In the genomic region with DNA sequence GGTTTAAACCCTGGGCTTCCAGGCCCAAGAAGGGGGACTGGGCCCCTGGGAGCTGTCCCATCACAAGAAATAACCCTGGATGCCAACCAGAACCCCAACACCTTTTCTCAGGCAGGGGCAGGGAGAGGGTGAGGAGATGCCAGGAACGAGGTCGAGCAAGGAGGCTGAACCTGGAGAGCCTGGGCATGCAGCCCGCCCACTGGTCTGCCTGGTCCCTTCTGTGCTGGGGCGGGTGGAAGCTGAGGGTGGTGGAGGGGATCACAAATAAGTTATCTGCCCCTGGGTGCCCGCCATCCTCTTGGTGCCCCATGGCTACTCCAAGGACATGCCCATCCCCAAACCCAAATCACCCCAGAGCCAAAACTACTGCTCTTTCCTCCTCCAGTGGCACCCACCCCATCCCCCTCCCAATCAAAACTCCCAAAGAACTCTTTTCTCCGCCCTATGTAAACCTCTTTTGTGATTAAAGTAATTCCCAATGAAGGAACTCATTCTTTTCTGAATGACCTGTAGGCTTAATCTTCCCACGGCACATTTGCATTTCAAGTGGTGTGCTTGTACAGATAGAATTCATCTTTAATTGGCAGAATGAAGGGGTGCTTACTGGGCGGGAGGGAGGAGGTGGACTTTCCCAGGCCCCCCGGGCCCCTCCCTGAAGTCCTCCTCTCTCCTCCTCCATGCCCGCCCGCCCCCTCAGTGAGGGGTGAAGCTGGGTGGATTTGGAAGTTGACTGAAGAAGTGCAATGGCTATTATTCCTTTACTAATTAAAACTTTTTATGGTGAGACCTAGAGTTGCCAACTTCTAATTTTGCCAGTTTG, we compare ENCODE assay signal across 19 cellular contexts. TPM values are rescaled to one million over a fixed set of nuclear protein-coding genes. Genes with fewer than 3 reads are reported as not detected.
"Had no signal": no experiment of that assay in that cellular context is flagged by ENCODE, and none has a peak within 500 bp of the region (broad histone marks: within the 10 kb centered on the region; RNA-seq: fewer than 3 reads in every experiment).

No MANE protein-coding gene starts in this region.

- DNase-seq: activated CD4-positive, alpha-beta memory T cell treated with anti-CD3 and anti-CD28 coated beads, Interleukin-2, amount 10 ng/mL, durations not matched to agents 7 days and 5 days; activated CD4-positive, alpha-beta T cell treated with anti-CD3 and anti-CD28 coated beads for 36 hours; activated gamma-delta T cell; activated naive CD8-positive, alpha-beta T cell treated with anti-CD3 and anti-CD28 coated beads for 36 hours; activated T-cell treated with anti-CD3 and anti-CD28 coated beads, Interleukin-2, amount 50 U/mL, for 48 hours; gastrocnemius medialis; immature natural killer cell; left colon; natural killer cell; occipital lobe; right lobe of liver; spleen; stimulated activated CD4-positive, alpha-beta T cell treated with anti-CD3 and anti-CD28 coated beads, Interleukin-2, amount 100 ng/mL, for 24 hours; stimulated activated naive CD4-positive, alpha-beta T cell treated with Interleukin-2 at 50 U/mL for 16 hours; T-helper 1 cell; testis had no signal

- H3K27me3 Mint-ChIP-seq: activated naive CD8-positive, alpha-beta T cell treated with anti-CD3 and anti-CD28 coated beads for 36 hours had no signal

- H3K27ac Mint-ChIP-seq: activated CD4-positive, alpha-beta memory T cell treated with anti-CD3 and anti-CD28 coated beads, Interleukin-2, amount 10 ng/mL, durations not matched to agents 7 days and 5 days; activated CD4-positive, alpha-beta T cell treated with anti-CD3 and anti-CD28 coated beads for 36 hours; activated naive CD8-positive, alpha-beta T cell treated with anti-CD3 and anti-CD28 coated beads for 36 hours; immature natural killer cell; natural killer cell had no signal

- H3K9me3 Mint-ChIP-seq: activated CD4-positive, alpha-beta memory T cell treated with anti-CD3 and anti-CD28 coated beads, Interleukin-2, amount 10 ng/mL, durations not matched to agents 7 days and 5 days; activated naive CD8-positive, alpha-beta T cell treated with anti-CD3 and anti-CD28 coated beads for 36 hours; immature natural killer cell; natural killer cell had no signal

- H3K4me3 Mint-ChIP-seq: activated CD4-positive, alpha-beta memory T cell treated with anti-CD3 and anti-CD28 coated beads, Interleukin-2, amount 10 ng/mL, durations not matched to agents 7 days and 5 days; activated CD4-positive, alpha-beta T cell treated with anti-CD3 and anti-CD28 coated beads for 36 hours; activated naive CD8-positive, alpha-beta T cell treated with anti-CD3 and anti-CD28 coated beads for 36 hours; immature natural killer cell; natural killer cell had no signal

- H3K4me1 ChIP-seq: breast epithelium, gastrocnemius medialis, prostate gland, right lobe of liver, testis had no signal

- H3K36me3 ChIP-seq: breast epithelium, gastrocnemius medialis, prostate gland, right lobe of liver had no signal

- H3K4me3 ChIP-seq: breast epithelium, gastrocnemius medialis, prostate gland, right lobe of liver, spleen, testis had no signal

- ATAC-seq: activated CD4-positive, alpha-beta T cell treated with anti-CD3 and anti-CD28 coated beads for 36 hours; gastrocnemius medialis; left colon; natural killer cell had no signal

- H3K36me3 Mint-ChIP-seq: activated naive CD8-positive, alpha-beta T cell treated with anti-CD3 and anti-CD28 coated beads for 36 hours; immature natural killer cell; natural killer cell had no signal

- H3K27me3 ChIP-seq: breast epithelium, gastrocnemius medialis, right lobe of liver, spleen, testis had no signal

- H3K4me1 Mint-ChIP-seq: activated CD4-positive, alpha-beta memory T cell treated with anti-CD3 and anti-CD28 coated beads, Interleukin-2, amount 10 ng/mL, durations not matched to agents 7 days and 5 days; activated CD4-positive, alpha-beta T cell treated with anti-CD3 and anti-CD28 coated beads for 36 hours; activated naive CD8-positive, alpha-beta T cell treated with anti-CD3 and anti-CD28 coated beads for 36 hours; immature natural killer cell; natural killer cell had no signal

- H3K9me3 ChIP-seq: breast epithelium, gastrocnemius medialis, prostate gland, right lobe of liver, spleen, testis had no signal

- H3K27ac ChIP-seq: breast epithelium, gastrocnemius medialis, prostate gland, right lobe of liver, testis, VCaP had no signal

RNA-seq across cellular contexts. Expression of a gene that starts 47.9 kb away (rescaled TPM):
- total RNA-seq: activated CD4-positive, alpha-beta memory T cell treated with anti-CD3 and anti-CD28 coated beads, Interleukin-2, amount 10 ng/mL, durations not matched to agents 7 days and 5 days had no signal
